In the genomic region with DNA sequence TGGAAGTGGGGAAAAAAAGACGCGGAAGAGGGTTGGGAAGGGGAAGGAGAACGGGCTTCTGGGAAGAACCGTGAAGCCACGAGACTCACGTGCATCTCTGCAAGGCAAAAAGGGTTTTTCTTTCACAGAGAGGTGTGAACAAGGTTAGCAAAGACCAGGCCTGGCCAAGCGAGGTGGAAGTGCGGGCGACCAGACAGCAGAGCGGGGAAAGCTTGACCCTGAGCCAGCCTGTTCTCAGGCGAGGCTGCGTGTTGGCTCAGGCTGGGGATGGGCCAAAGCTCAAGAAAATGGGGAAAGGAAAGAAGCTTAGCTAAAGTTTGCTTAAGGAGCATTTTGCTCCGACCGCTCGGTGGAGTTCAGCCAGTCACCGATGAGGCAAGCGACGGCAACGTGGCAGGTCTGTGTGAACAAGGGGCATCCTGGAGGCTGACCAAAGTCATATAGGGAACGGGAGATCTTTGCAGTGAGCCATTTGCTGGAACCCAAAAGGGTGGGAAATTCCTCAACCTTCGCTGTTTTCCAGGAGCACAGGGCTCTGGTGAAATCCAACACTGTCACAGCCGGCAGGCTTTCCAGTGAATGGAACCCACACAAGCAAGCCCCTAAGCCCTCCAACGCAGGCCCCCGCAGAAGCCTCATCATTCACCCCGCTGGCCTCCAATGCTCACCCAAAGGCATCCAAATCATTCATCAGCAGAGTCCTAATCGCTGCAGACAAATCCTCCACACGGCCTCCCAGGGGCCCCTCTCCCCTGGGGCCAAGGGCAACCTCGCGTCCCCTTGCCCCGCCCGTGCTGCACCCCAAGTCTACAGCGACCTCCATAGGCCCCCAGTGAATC, we compare ENCODE assay signal across 8 cellular contexts. TPM values are rescaled to one million over a fixed set of nuclear protein-coding genes. Genes with fewer than 3 reads are reported as not detected.
DNase-seq lines count a peak whose midpoint lies in the region; ATAC-seq, FAIRE-seq and TF ChIP-seq lines count a peak whose summit lies in the region.

No MANE protein-coding gene starts in this region.

- H3K27me3 ChIP-seq in ACC112 (ENCODE audit: insufficient read depth, low read length) (no peaks in the 10 kb centered on the region), GM06990 (replicated peaks; ENCODE audit: control insufficient read depth, insufficient read depth, low read length) (no peaks in the 10 kb centered on the region), K562 (ENCODE audit: control insufficient read depth in 2 of 2, insufficient read depth in 2 of 2, low read length in 2 of 2) (no peaks in the 10 kb centered on the region; a peak in 1 of 5 replicates)

- no peaks in the 10 kb centered on the region for H3K9me1 ChIP-seq in K562 (ENCODE audit: control insufficient read depth, insufficient read depth, low read length)

- H3K79me2 ChIP-seq in ACC112 (ENCODE audit: control insufficient read depth, insufficient read depth, low read length, unreplicated experiment) (peaks cover 55% of the 10 kb centered on the region), K562 (ENCODE audit: control insufficient read depth, insufficient read depth, low read length) (no peaks in the 10 kb centered on the region)

- H3K4me1 ChIP-seq in ACC112 (ENCODE audit: control insufficient read depth, insufficient read depth, low read length, unreplicated experiment) (peaks cover 3% of the 10 kb centered on the region), K562 (replicated peaks in 1 of 2; ENCODE audit: control insufficient read depth in 2 of 2, insufficient read depth in 2 of 2, low read length in 2 of 2) (peaks cover 2 to 3% of the 10 kb centered on the region in 2 experiments; a peak in 1 of 5 replicates)

- no peak for FAIRE-seq in K562 (lab: Jason Lieb, UNC)

- peaks cover 25% of the 10 kb centered on the region for H3K36me3 ChIP-seq in ACC112 (ENCODE audit: insufficient read depth, low read length)
- no peaks in the 10 kb centered on the region for H3K36me3 ChIP-seq in GM06990 (ENCODE audit: control insufficient read depth, insufficient read depth, low read length)
- no peaks in the 10 kb centered on the region; the same call in 2 of the 3 replicates for H3K36me3 ChIP-seq in K562 (ENCODE audit: control insufficient read depth, insufficient read depth, low read length)

- DNase-seq in GM06990 (ENCODE audit: extremely low read depth, insufficient read length): peak; percentile 70
- peak; percentile 14 for DNase-seq in NCI-H446 treated with DMSO at 0.1 percent for 48 hours (lab: John Stamatoyannopoulos, UW)
- peak in 1 of 4 experiments; percentile 12 for DNase-seq in K562 (ENCODE audit: extremely low read depth in 1 of 4, low spot score in 3 of 4)
- DNase-seq in renal cortical epithelial cell (ENCODE audit: low read depth): peak; percentile 43
- no peak for DNase-seq in NCI-H1048 (lab: John Stamatoyannopoulos, UW)

- no peak for TF ChIP-seq POLR2A in K562 (conservative IDR thresholded peaks at IDR 0.05)

- WGBS in K562 (ENCODE audit: insufficient coverage, low coverage, missing lambda C conversion rate): 21% methylated on average over 23 of the region's 32 CpGs

- H4K20me1 ChIP-seq in K562 (replicated peaks; ENCODE audit: control insufficient read depth, insufficient read depth, low read length): no peaks in the 10 kb centered on the region

- H2AFZ ChIP-seq in ACC112 (ENCODE audit: low read length, unreplicated experiment) (peak overlapping the region; percentile 59), K562 (ENCODE audit: low read depth, low read length) (no peak overlapping the region)

- peak; percentile 24 for ATAC-seq in HG02852 (IDR thresholded peaks at IDR 0.05; ENCODE audit: unreplicated experiment)
- ATAC-seq in K562: peak; percentile 68

- peak overlapping the region; percentile 52 for H3K4me2 ChIP-seq in K562 (ENCODE audit: insufficient read depth, low read length)

- H3K4me3 ChIP-seq in ACC112 (ENCODE audit: low read depth, low read length) (peak overlapping the region; percentile 86), GM06990 (replicated peaks; ENCODE audit: low read depth, low read length) (peak overlapping the region; percentile 71), K562 (peak overlapping the region; percentile 40), iPS-11a (ENCODE audit: low read depth, low read length) (peak overlapping the region; percentile 68)

- no peak overlapping the region for H3K9ac ChIP-seq in K562 (ENCODE audit: insufficient read depth in 1 of 2, low read depth in 2 of 2, low read length in 2 of 2)

- in situ Hi-C loops in K562 (cut with MboI): no loop called here

- CTCF ChIA-PET in K562 (lab: Yijun Ruan, JAX; ENCODE audit: low intra/inter-chr PET ratio): no interaction called here

- POLR2A ChIA-PET in K562 (lab: Yijun Ruan, JAX): no interaction called here

- BruUV-seq in K562 (replicated peaks; lab: Mats Ljungman, UMichigan): no TSS peak

- no peak for TF ChIP-seq RAD21 in K562 (CRISPR knock-in tag; conservative IDR thresholded peaks at IDR 0.05 in 1 of 2, IDR thresholded peaks at IDR 0.05 in 1 of 2)

- H3K27ac ChIP-seq in ACC112 (ENCODE audit: low read depth, low read length) (peak overlapping the region; percentile 77), K562 (ENCODE audit: extremely low read depth, low read depth, low read length) (no peak overlapping the region; the same call in 2 of the 3 replicates)

- peaks cover 20% of the 10 kb centered on the region for H3K9me3 ChIP-seq in K562 (replicated peaks; ENCODE audit: control insufficient read depth, insufficient read depth, low read depth, low read length)

- TF ChIP-seq EP300 in K562 (IDR thresholded peaks at IDR 0.05; ENCODE audit: low read length): no peak

- TF ChIP-seq CTCF in GM06990 (IDR thresholded peaks at IDR 0.05; ENCODE audit: insufficient read depth, low read length, poor library complexity, severe bottlenecking) (peak; percentile 26), K562 (IDR thresholded peaks at IDR 0.05 in 2 of 3, conservative IDR thresholded peaks at IDR 0.05 in 1 of 3; ENCODE audit: insufficient read depth in 2 of 3, low read depth in 1 of 3, low read length in 3 of 3) (no peak)

- intact Hi-C loops in K562 (cut with micrococcal nuclease): no loop called here

TF ChIP-seq in K562, 482 proteins besides CTCF, POLR2A, EP300 and RAD21 (continues in another document):
- TF ChIP-seq ZNF766 (CRISPR knock-in tag; conservative IDR thresholded peaks at IDR 0.05): 0 out of 2 replicates have a peak, but pooled peaks have one; percentile 9
- peak; percentile 45 for TF ChIP-seq L3MBTL2 (IDR thresholded peaks at IDR 0.05)
- no peak for TF ChIP-seq ETV6 (IDR thresholded peaks at IDR 0.05; ENCODE audit: borderline replicate concordance in 1 of 2, low read depth in 2 of 2, low read length in 1 of 2)
- TF ChIP-seq ETV6 (CRISPR knock-in tag; IDR thresholded peaks at IDR 0.05; ENCODE audit: borderline replicate concordance): no peak

RNA-seq across cellular contexts. Expression of gene ZNF605, which starts 0.8 kb away (rescaled TPM):
- total RNA-seq in K562 (2011; cell fraction: chromatin; rRNA removed; ENCODE audit: low replicate concordance): 3.0 and 4.3 TPM in 2 replicates
- 2.0 and 2.9 TPM in 2 replicates for total RNA-seq in K562 (2011; cell fraction: nucleolus; rRNA removed)
- 2.4 and 3.7 TPM in 2 replicates for total RNA-seq in K562 (2011; cell fraction: nucleoplasm; rRNA removed)
- total RNA-seq in K562 (2014; rRNA removed): 0.45 and 0.82 TPM in 2 replicates
- 1.1 TPM in 2 replicates for total RNA-seq in K562 (2014; rRNA removed; fragmentation: Illumina TruSeq; extraction: Trizol)
- total RNA-seq in K562 (2015; rRNA removed; fragmentation: Illumina TruSeq; extraction: Trizol): 0.60 and 1.1 TPM in 2 replicates
- 0.51 and 0.60 TPM in 2 replicates for total RNA-seq in K562 (2021)
- 0.16 and 0.46 TPM in 2 replicates for polyA plus RNA-seq in K562 (2011; rRNA removed)
- polyA plus RNA-seq in K562 (2011; cell fraction: cytosol; rRNA removed): 0.03 and 0.06 TPM in 2 replicates
- polyA plus RNA-seq in K562 (2011; cell fraction: nucleus; rRNA removed): 0.26 and 0.39 TPM in 2 replicates
- polyA plus RNA-seq in K562 (2012): 0.23 and 1.1 TPM in 2 replicates
- 0.48 and 0.55 TPM in 2 replicates for polyA plus RNA-seq in K562 (2014; fragmentation: Illumina TruSeq; extraction: Trizol)
- under 1 TPM; 0.68 to 0.84 TPM for polyA plus RNA-seq in K562 (2014; fragmentation: Nextera tagmentation; extraction: Ambion mirVana)
- 0.28 and 0.69 TPM in 2 replicates for polyA plus RNA-seq in K562 (2014; rRNA removed)
- polyA minus RNA-seq in K562 (2011; rRNA and poly(A)+ RNA removed): 0.33 and 0.70 TPM in 2 replicates
- polyA minus RNA-seq in K562 (2011; cell fraction: cytosol; rRNA and poly(A)+ RNA removed): 0.10 TPM in 1 of 2 replicates, not detected in the other
- 0.44 and 0.67 TPM in 2 replicates for polyA minus RNA-seq in K562 (2011; cell fraction: nucleus; rRNA and poly(A)+ RNA removed)
- 5.0 and 25.3 TPM in 2 replicates for total RNA-seq in renal cortical epithelial cell

RNA-seq across cellular contexts. Expression of gene ZNF26, which starts 30.9 kb away (rescaled TPM):
- total RNA-seq in K562 (2011; cell fraction: chromatin; rRNA removed; ENCODE audit: low replicate concordance): 32.8 and 42.5 TPM in 2 replicates
- 33.4 TPM in 2 replicates for total RNA-seq in K562 (2011; cell fraction: nucleolus; rRNA removed)
- total RNA-seq in K562 (2011; cell fraction: nucleoplasm; rRNA removed): 33.9 and 38.7 TPM in 2 replicates
- total RNA-seq in K562 (2014; rRNA removed): 10.8 and 13.4 TPM in 2 replicates
- 6.4 and 8.1 TPM in 2 replicates for total RNA-seq in K562 (2014; rRNA removed; fragmentation: Illumina TruSeq; extraction: Trizol)
- 6.7 and 9.9 TPM in 2 replicates for total RNA-seq in K562 (2015; rRNA removed; fragmentation: Illumina TruSeq; extraction: Trizol)
- 14.1 and 14.3 TPM in 2 replicates for total RNA-seq in K562 (2021)
- 6.6 and 8.0 TPM in 2 replicates for polyA plus RNA-seq in K562 (2011; rRNA removed)
- polyA plus RNA-seq in K562 (2011; cell fraction: cytosol; rRNA removed): 5.7 and 13.9 TPM in 2 replicates
- 10.3 and 16.6 TPM in 2 replicates for polyA plus RNA-seq in K562 (2011; cell fraction: nucleus; rRNA removed)
- polyA plus RNA-seq in K562 (2012): 6.1 and 9.9 TPM in 2 replicates
- polyA plus RNA-seq in K562 (2014; fragmentation: Illumina TruSeq; extraction: Trizol): 4.5 and 4.8 TPM in 2 replicates
- 1 to 10 TPM; 1.2 to 1.4 TPM for polyA plus RNA-seq in K562 (2014; fragmentation: Nextera tagmentation; extraction: Ambion mirVana)
- polyA plus RNA-seq in K562 (2014; rRNA removed): 12.0 and 14.9 TPM in 2 replicates
- polyA minus RNA-seq in K562 (2011; rRNA and poly(A)+ RNA removed): 7.4 and 7.6 TPM in 2 replicates
- polyA minus RNA-seq in K562 (2011; cell fraction: cytosol; rRNA and poly(A)+ RNA removed): 10.3 and 17.4 TPM in 2 replicates
- 14.8 and 16.3 TPM in 2 replicates for polyA minus RNA-seq in K562 (2011; cell fraction: nucleus; rRNA and poly(A)+ RNA removed)
- total RNA-seq in renal cortical epithelial cell: 8.5 and 12.6 TPM in 2 replicates
